ENCODE assay signal across 11 cellular contexts in the genomic region with DNA sequence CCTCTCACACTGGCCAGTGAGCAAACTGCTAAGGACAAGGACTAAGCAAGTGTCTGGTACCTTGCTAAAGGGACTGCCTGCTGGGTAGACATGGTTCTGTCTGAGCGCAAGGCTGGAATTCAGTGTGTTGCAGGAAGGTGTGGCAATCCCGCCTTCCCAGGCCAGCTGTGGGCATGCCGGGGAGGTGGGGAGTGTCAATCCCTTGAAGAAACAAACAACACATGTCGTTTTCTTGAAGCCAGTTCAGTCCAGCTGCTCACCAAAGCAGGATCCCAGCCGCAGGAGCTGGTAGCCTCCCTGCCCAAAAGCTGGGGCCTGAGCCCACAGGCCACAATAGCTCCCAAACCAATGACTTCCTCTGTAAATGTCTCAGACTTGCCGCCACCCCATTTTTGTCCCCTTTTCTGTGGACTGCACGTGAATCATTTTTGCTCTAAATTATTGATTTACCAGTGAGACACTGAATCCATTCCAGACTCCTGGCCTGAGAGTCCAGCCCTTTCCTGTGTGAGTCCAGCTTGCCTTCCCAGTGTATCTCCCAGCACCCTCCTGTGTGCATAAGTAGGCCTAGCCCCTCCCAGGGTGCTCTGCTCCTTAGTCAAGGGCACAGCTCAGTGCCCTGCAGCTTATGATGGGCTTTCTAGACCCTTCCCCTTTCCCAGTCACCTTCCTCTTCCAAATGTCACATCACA.
DNase-seq lines count a peak whose midpoint lies in the region; ATAC-seq and TF ChIP-seq lines count a peak whose summit lies in the region.
"Had no signal": no experiment of that assay in that cellular context is flagged by ENCODE, and none has a peak within 500 bp of the region (broad histone marks: within the 10 kb centered on the region; RNA-seq: fewer than 3 reads in every experiment).

No MANE protein-coding gene starts in this region.

- peak overlapping the region; percentile 49 for H3K4me3 Mint-ChIP-seq in endothelial cell (ENCODE audit: unreplicated experiment)

- H3K27me3 ChIP-seq in upper lobe of right lung: no peaks in the 10 kb centered on the region

- H3K27ac ChIP-seq in upper lobe of right lung: peak overlapping the region; percentile 6

- intact Hi-C loops in upper lobe of right lung (cut with DNase I): no loop called here

- peaks cover 61% of the 10 kb centered on the region for H3K36me3 Mint-ChIP-seq in endothelial cell (ENCODE audit: low read depth, unreplicated experiment)

- peak overlapping the region; percentile 26 for H3K27ac Mint-ChIP-seq in endothelial cell (ENCODE audit: unreplicated experiment)

- H3K9me3 Mint-ChIP-seq in endothelial cell (ENCODE audit: unreplicated experiment): no peaks in the 10 kb centered on the region

- H3K9me3 ChIP-seq in upper lobe of right lung: no peaks in the 10 kb centered on the region

- H3K27me3 Mint-ChIP-seq in endothelial cell (ENCODE audit: unreplicated experiment): peaks cover 27% of the 10 kb centered on the region

- H3K4me1 Mint-ChIP-seq in endothelial cell (ENCODE audit: unreplicated experiment): peaks cover 79% of the 10 kb centered on the region

- H3K4me3 ChIP-seq in upper lobe of right lung: no peak overlapping the region
- H3K4me3 ChIP-seq: lung had no signal

- H3K36me3 ChIP-seq in upper lobe of right lung: no peaks in the 10 kb centered on the region

- peaks cover 42% of the 10 kb centered on the region for H3K4me1 ChIP-seq in upper lobe of right lung

- TF ChIP-seq CTCF in endothelial cell (IDR thresholded peaks at IDR 0.05; ENCODE audit: unreplicated experiment): no peak
- TF ChIP-seq CTCF in upper lobe of right lung (IDR thresholded peaks at IDR 0.05): no peak

- peak; percentile 72 for DNase-seq in LHCN-M2 (ENCODE audit: low read depth)
- DNase-seq in endothelial cell (ENCODE audit: low spot score): no peak
- DNase-seq in left kidney (ENCODE audit: low read depth, low spot score): peak; percentile 86
- DNase-seq in upper lobe of right lung: peak; percentile 64
- no peak for DNase-seq in NCI-H2107 (lab: John Stamatoyannopoulos, UW)
- no peak for DNase-seq in NCI-H510A treated with DMSO at 0.1 percent for 48 hours (lab: John Stamatoyannopoulos, UW)
- DNase-seq in KG1 (lab: John Stamatoyannopoulos, UW): no peak
- DNase-seq: activated CD8-positive, alpha-beta memory T cell treated with anti-CD3 and anti-CD28 coated beads for 24 hours; amniotic stem cell; GDM1 had no signal

- peak; percentile 59 for ATAC-seq in upper lobe of right lung

Comparison
In these comparisons a context has a peak if more than half of its experiments do, and no peak if none do; other contexts are left out.
1. DNase-seq: peak in LHCN-M2 (single experiment), left kidney (single experiment) and upper lobe of right lung (single experiment); none in endothelial cell (single experiment), NCI-H2107 (single experiment), NCI-H510A treated with DMSO at 0.1 percent for 48 hours (single experiment) and KG1 (single experiment).